Comparison of ENCODE assay signal across 8 cellular contexts in the genomic region with DNA sequence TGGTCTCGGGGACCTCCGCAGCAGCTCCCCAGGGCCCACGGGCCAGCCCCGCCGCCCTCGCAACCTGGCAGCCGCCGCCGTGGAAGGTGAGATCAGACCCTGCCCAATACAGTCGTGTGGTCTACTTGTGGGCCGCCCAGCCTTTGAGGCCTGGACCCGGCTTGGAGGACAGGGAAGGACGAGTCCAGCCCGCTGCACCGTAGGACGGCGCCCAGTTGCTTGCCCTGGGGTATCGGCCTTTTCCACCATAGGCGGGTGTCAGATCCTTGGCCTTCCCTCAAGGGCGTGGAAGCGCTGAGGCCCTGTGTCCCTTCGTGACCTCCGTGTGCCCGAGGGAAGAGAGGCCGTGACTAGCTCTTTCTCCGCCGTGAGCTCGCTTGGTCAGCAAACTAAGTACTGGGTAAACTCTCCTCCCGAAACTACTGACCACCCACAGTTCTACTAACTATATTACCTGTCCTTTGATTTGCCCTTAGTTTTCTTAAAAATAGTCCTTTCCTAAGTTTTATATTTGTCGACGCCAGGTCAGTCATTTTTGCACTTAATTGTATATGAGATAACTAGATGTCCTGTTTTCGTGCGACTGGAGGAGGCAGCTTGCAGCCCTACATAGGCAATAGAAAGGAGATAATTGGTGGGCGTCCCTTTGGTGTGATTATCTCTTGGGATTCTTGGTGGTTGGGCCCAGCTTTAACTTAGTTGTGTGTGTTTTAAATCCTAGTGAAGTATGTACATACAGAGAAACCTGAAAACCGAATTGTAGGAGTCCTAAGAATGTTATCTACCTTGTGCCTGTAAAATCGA. TPM values are rescaled to one million over a fixed set of nuclear protein-coding genes. Genes with fewer than 3 reads are reported as not detected.
DNase-seq lines count a peak whose midpoint lies in the region; ATAC-seq lines count a peak whose summit lies in the region.

No MANE protein-coding gene starts in this region.

- DNase-seq in MG63 (peak; percentile 12), left ventricle myocardium superior (peak; percentile 64), NCI-H2107 treated with DMSO at 0.1 percent for 48 hours (lab: John Stamatoyannopoulos, UW; ENCODE audit: unreplicated experiment) (no peak)
- peak; percentile 24 for DNase-seq in activated naive CD8-positive, alpha-beta T cell treated with anti-CD3 and anti-CD28 coated beads for 36 hours

- H3K27ac Mint-ChIP-seq in activated naive CD8-positive, alpha-beta T cell treated with anti-CD3 and anti-CD28 coated beads for 36 hours, result peak overlapping the region; percentile 97

- peaks cover 23% of the 10 kb centered on the region for H3K4me1 Mint-ChIP-seq in activated naive CD8-positive, alpha-beta T cell treated with anti-CD3 and anti-CD28 coated beads for 36 hours

- peaks cover 45% of the 10 kb centered on the region for H3K36me3 Mint-ChIP-seq in activated naive CD8-positive, alpha-beta T cell treated with anti-CD3 and anti-CD28 coated beads for 36 hours

- H3K36me3 ChIP-seq in ACC112 (ENCODE audit: insufficient read depth, low read length) (peaks cover 25% of the 10 kb centered on the region), MG63 (peaks cover 55% of the 10 kb centered on the region), rectal smooth muscle tissue (ENCODE audit: control insufficient read depth, insufficient read depth, low read length) (peaks cover 15% of the 10 kb centered on the region)

- peak overlapping the region; percentile 99 for H3K9ac ChIP-seq in rectal smooth muscle tissue (ENCODE audit: low read length)

- peak overlapping the region; percentile 98 for H3K4me3 Mint-ChIP-seq in activated naive CD8-positive, alpha-beta T cell treated with anti-CD3 and anti-CD28 coated beads for 36 hours

- H3K27ac ChIP-seq in ACC112 (ENCODE audit: low read depth, low read length) (peak overlapping the region; percentile 79), rectal smooth muscle tissue (ENCODE audit: low read depth, low read length) (peak overlapping the region; percentile 100)

- intact Hi-C loops in left ventricle myocardium superior (cut with micrococcal nuclease), result loop anchor here (10.0 kb wide), 1 partner anchor 51 kb away; the partner anchor contains the start of genes APAF1 and IKBIP

- peak overlapping the region; percentile 81 for H3K4me3 ChIP-seq in ACC112 (ENCODE audit: low read depth, low read length)
- peak overlapping the region; percentile 99 for H3K4me3 ChIP-seq in MG63
- H3K4me3 ChIP-seq in rectal smooth muscle tissue (ENCODE audit: low read length), result peak overlapping the region; percentile 98

- no peaks in the 10 kb centered on the region for H3K27me3 Mint-ChIP-seq in activated naive CD8-positive, alpha-beta T cell treated with anti-CD3 and anti-CD28 coated beads for 36 hours

- peaks cover 50% of the 10 kb centered on the region for H3K79me2 ChIP-seq in ACC112 (ENCODE audit: control insufficient read depth, insufficient read depth, low read length, unreplicated experiment)

- H3K4me1 ChIP-seq in ACC112 (ENCODE audit: control insufficient read depth, insufficient read depth, low read length, unreplicated experiment) (peaks cover 5% of the 10 kb centered on the region), rectal smooth muscle tissue (ENCODE audit: control insufficient read depth, insufficient read depth, low read length) (peaks cover 6% of the 10 kb centered on the region)

- H3K9me3 Mint-ChIP-seq in activated naive CD8-positive, alpha-beta T cell treated with anti-CD3 and anti-CD28 coated beads for 36 hours, result no peaks in the 10 kb centered on the region

- peak; percentile 2 for ATAC-seq in GM18867 (IDR thresholded peaks at IDR 0.05; ENCODE audit: unreplicated experiment)
- peak; percentile 68 for ATAC-seq in left ventricle myocardium superior
- no peak for ATAC-seq in HG03432 (IDR thresholded peaks at IDR 0.05; ENCODE audit: unreplicated experiment)

- peak overlapping the region; percentile 27 for H2AFZ ChIP-seq in ACC112 (ENCODE audit: low read length, unreplicated experiment)

- no peaks in the 10 kb centered on the region for H3K9me3 ChIP-seq in MG63

- H3K27me3 ChIP-seq in ACC112 (ENCODE audit: insufficient read depth, low read length) (no peaks in the 10 kb centered on the region), MG63 (no peaks in the 10 kb centered on the region), rectal smooth muscle tissue (ENCODE audit: control insufficient read depth, insufficient read depth, low read length) (no peaks in the 10 kb centered on the region)

RNA-seq across cellular contexts. Expression of gene SLC25A3, which starts 0.8 kb away (rescaled TPM):
- total RNA-seq in MG63 (2014; rRNA removed; shearing (Covaris generic); ENCODE audit: low replicate concordance), result 998 and 1,016 TPM in 2 replicates
- 100 to 1,000 TPM; 762 to 789 TPM for total RNA-seq in activated naive CD8-positive, alpha-beta T cell treated with anti-CD3 and anti-CD28 coated beads for 36 hours
- total RNA-seq in left ventricle myocardium superior, result 1,843 TPM

RNA-seq across cellular contexts. Expression of gene IKBIP, which starts 50.3 kb away (rescaled TPM):
- total RNA-seq in MG63 (2014; rRNA removed; shearing (Covaris generic); ENCODE audit: low replicate concordance), result 48.9 and 79.7 TPM in 2 replicates
- total RNA-seq in activated naive CD8-positive, alpha-beta T cell treated with anti-CD3 and anti-CD28 coated beads for 36 hours, result 10 to 100 TPM; 25.8 to 26.8 TPM
- 4.0 TPM for total RNA-seq in left ventricle myocardium superior

RNA-seq across cellular contexts. Expression of gene APAF1, which starts 50.8 kb away (rescaled TPM):
- 19.3 and 24.2 TPM in 2 replicates for total RNA-seq in MG63 (2014; rRNA removed; shearing (Covaris generic); ENCODE audit: low replicate concordance)
- total RNA-seq in activated naive CD8-positive, alpha-beta T cell treated with anti-CD3 and anti-CD28 coated beads for 36 hours, result 10 to 100 TPM; 10.6 to 11.5 TPM
- total RNA-seq in left ventricle myocardium superior, result 3.8 TPM
